Comparison of ENCODE assay signal across 8 cellular contexts in the genomic region with DNA sequence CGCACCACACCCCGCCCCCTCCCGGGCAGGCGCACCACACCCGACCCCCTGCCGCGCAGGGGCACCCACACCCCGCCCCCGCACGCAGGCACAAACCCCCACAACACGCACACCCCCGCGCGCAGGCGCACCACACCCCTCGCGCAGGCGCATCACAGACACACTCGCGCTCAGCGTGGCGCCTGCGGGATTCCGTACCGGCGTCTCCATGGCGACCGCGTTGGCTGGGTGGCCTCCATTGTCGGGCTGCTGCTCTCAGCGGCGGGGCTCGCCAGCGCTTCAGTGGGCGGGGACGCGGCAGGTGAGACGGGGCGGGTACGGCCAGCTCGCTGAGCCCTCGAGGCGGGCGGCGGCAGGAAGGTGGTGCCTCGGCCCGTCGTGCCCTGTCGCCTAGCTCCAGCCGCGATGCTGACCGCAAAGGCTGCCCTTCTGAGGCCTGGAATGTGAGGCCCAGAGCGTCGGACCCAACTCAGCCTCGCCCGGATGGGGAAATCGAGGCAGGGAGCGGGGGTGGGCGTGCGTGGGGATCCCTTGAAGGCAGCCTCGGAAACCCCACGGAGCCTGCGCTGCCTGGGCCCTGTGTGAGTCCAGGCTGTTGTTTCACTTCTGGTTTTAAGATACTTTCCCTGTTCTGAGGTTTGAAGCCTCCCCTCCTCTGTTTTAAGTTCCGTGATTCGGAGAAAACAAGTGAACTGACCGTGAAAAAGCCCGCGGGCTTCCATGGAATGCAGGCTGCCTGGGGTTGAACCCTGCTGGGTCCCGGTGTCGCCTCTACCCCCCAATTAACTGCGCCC. TPM values are rescaled to one million over a fixed set of nuclear protein-coding genes. Genes with fewer than 3 reads are reported as not detected.
DNase-seq lines count a peak whose midpoint lies in the region; ATAC-seq and TF ChIP-seq lines count a peak whose summit lies in the region.

A gene (plus strand): TSS at position 238 of the 794 bp plus-strand sequence. CDS start 1,332 bp downstream, outside the sequence.

- H3K27ac ChIP-seq in OCI-LY7 (ENCODE audit: low read depth, low read length, poor library complexity, severe bottlenecking): peak within 1 kb of the TSS; percentile 76

- H3K9me2 ChIP-seq in OCI-LY7 (ENCODE audit: insufficient read depth, low read length): no peaks in the 10 kb centered on the region

- peak; percentile 72 for ATAC-seq in GM21619 (IDR thresholded peaks at IDR 0.05; ENCODE audit: unreplicated experiment)

- DNase-seq in DMS153 (lab: John Stamatoyannopoulos, UW) (peak; percentile 96), OCI-LY7 (ENCODE audit: low spot score) (peak; percentile 98), activated T-cell treated with anti-CD3 and anti-CD28 coated beads for 48 hours (ENCODE audit: low read depth) (peak; percentile 98), epithelial cell of proximal tubule (ENCODE audit: low read depth) (peak; percentile 44), mucosa of gallbladder (ENCODE audit: low spot score) (peak; percentile 99)
- peak; percentile 99 to 100 for DNase-seq in stimulated activated CD8-positive, alpha-beta memory T cell treated with anti-CD3 and anti-CD28 coated beads, Interleukin-4, amount 100 ng/mL, for 1 hour (ENCODE audit: low read depth in 2 of 2, low spot score in 1 of 2)

- H3K4me3 Mint-ChIP-seq in IgD-negative memory B cell: peak within 1 kb of the TSS; percentile 93 to 99 (median 97)

- H3K9me3 ChIP-seq in OCI-LY7 (ENCODE audit: low read length): no peaks in the 10 kb centered on the region

- H3K36me3 ChIP-seq in OCI-LY7 (ENCODE audit: insufficient read depth, low read length): peaks cover 43% of the 10 kb centered on the region

- H3K4me1 ChIP-seq in OCI-LY7 (ENCODE audit: insufficient read depth, low read length, poor library complexity, severe bottlenecking): peaks cover 57% of the 10 kb centered on the region

- H4K20me1 ChIP-seq in OCI-LY7 (ENCODE audit: insufficient read depth, low read length): peaks cover 9% of the 10 kb centered on the region

- no TSS peak for BruUV-seq in OCI-LY7 (replicated peaks; lab: Mats Ljungman, UMichigan)

- peak within 1 kb of the TSS; percentile 98 to 100 (median 99) for H3K27ac Mint-ChIP-seq in IgD-negative memory B cell

- H3K27me3 Mint-ChIP-seq in IgD-negative memory B cell: no peaks in the 10 kb centered on the region

- CTCF ChIA-PET in OCI-LY7 (lab: Charles Lee; ENCODE audit: unreplicated experiment): interaction anchor here (0.6 kb wide), 1 partner anchor 14 kb away, joined by 3 read pairs; no protein-coding TSS in a partner anchor

- peak within 1 kb of the TSS; percentile 90 for H3K4me2 ChIP-seq in OCI-LY7 (ENCODE audit: low read length)

- peaks cover 0 to 1% (median 0%) of the 10 kb centered on the region in 3 donors for H3K9me3 Mint-ChIP-seq in IgD-negative memory B cell

- H3K36me3 Mint-ChIP-seq in IgD-negative memory B cell: peaks cover 6% of the 10 kb centered on the region

- POLR2A ChIA-PET in OCI-LY7 (lab: Charles Lee): interaction anchor here (1.3 kb wide), 1 partner anchor 170 kb away, joined by 3 read pairs; no protein-coding TSS in a partner anchor

- intact Hi-C loops in OCI-LY7 (cut with micrococcal nuclease; ENCODE audit: unreplicated experiment): loop anchor here (5.0 kb wide), 2 partner anchors 170 to 430 kb away; a partner anchor contains a TSS

- H3K79me2 ChIP-seq in OCI-LY7 (ENCODE audit: insufficient read depth, low read depth, low read length): peaks cover 44% of the 10 kb centered on the region

- peak within 1 kb of the TSS; percentile 65; the same call in 1 of the 2 replicates for H2AFZ ChIP-seq in OCI-LY7 (ENCODE audit: low read length)

- no peak for TF ChIP-seq CTCF in OCI-LY7 (conservative IDR thresholded peaks at IDR 0.05; ENCODE audit: low read length)
- no peak for TF ChIP-seq CTCF in epithelial cell of proximal tubule (conservative IDR thresholded peaks at IDR 0.05; ENCODE audit: low read depth, low read length)

- H3K4me3 ChIP-seq in OCI-LY7 (ENCODE audit: low read depth, low read length, poor library complexity, severe bottlenecking): peak within 1 kb of the TSS; percentile 85
- peak within 1 kb of the TSS; percentile 85 for H3K4me3 ChIP-seq in epithelial cell of proximal tubule (ENCODE audit: low read depth, low read length)

- H3K4me1 Mint-ChIP-seq in IgD-negative memory B cell: peaks cover 20 to 43% (median 22%) of the 10 kb centered on the region in 3 donors

RNA-seq across cellular contexts. Expression of the gene that starts here (rescaled TPM):
- 14.5 TPM for polyA plus RNA-seq in IgD-negative memory B cell
- total RNA-seq in OCI-LY7 (2014; rRNA removed; shearing (Covaris generic)): 10.0 and 13.0 TPM in 2 replicates
- total RNA-seq in OCI-LY7 (2022) (16.1 and 17.3 TPM in 2 replicates), epithelial cell of proximal tubule (3.1 and 5.8 TPM in 2 replicates), mucosa of gallbladder (12.4 TPM)

Comparison
In these comparisons a context has a peak if more than half of its experiments do, and no peak if none do; other contexts are left out.
1. Peak in every context shown above with its lines: DNase-seq, ATAC-seq, H3K4me3 ChIP-seq and H3K27ac ChIP-seq.
2. DNase-seq: peak in every context shown above with its lines; median percentile 100 in stimulated activated CD8-positive, alpha-beta memory T cell treated with anti-CD3 and anti-CD28 coated beads, Interleukin-4, amount 100 ng/mL, for 1 hour; 99 in mucosa of gallbladder; 98 in OCI-LY7; 98 in activated T-cell treated with anti-CD3 and anti-CD28 coated beads for 48 hours; 96 in DMS153; 44 in epithelial cell of proximal tubule.